9 cellular contexts compared by ENCODE assay signal in the genomic region with DNA sequence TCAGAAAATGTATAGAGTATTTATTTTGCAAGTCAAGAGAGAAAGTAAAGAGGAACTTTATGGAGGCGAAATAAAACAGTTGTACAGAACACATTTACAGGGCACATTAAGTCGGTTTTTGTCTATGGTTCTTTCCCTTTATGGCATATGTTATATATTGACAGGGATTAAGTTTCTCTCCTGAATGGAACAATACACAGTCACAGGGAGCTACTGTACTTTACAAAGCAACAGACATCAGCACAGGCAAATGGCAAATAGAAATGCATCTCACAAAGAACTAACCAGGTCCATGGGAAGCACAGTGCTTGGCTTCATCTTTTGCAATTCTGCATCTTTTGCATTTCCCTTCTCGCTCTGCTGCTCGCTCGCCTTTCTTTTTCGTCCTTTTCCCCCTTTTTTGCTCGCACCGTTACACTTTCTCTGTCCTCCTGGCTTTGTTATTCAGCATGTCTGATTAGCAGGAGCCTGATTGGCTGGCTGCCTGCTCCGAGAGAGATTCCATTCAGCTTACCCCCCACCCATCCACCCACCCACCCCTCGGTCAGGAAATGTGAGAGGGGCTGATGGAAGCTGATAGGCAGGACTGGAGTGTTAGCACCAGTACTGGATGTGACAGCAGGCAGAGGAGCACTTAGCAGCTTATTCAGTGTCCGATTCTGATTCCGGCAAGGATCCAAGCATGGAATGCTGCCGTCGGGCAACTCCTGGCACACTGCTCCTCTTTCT. TPM values are rescaled to one million over a fixed set of nuclear protein-coding genes. Genes with fewer than 3 reads are reported as not detected.
DNase-seq lines count a peak whose midpoint lies in the region; ATAC-seq, FAIRE-seq and TF ChIP-seq lines count a peak whose summit lies in the region.
"Had no signal": no experiment of that assay in that cellular context is flagged by ENCODE, and none has a peak within 500 bp of the region (broad histone marks: within the 10 kb centered on the region; RNA-seq: fewer than 3 reads in every experiment).

A gene with protein sequence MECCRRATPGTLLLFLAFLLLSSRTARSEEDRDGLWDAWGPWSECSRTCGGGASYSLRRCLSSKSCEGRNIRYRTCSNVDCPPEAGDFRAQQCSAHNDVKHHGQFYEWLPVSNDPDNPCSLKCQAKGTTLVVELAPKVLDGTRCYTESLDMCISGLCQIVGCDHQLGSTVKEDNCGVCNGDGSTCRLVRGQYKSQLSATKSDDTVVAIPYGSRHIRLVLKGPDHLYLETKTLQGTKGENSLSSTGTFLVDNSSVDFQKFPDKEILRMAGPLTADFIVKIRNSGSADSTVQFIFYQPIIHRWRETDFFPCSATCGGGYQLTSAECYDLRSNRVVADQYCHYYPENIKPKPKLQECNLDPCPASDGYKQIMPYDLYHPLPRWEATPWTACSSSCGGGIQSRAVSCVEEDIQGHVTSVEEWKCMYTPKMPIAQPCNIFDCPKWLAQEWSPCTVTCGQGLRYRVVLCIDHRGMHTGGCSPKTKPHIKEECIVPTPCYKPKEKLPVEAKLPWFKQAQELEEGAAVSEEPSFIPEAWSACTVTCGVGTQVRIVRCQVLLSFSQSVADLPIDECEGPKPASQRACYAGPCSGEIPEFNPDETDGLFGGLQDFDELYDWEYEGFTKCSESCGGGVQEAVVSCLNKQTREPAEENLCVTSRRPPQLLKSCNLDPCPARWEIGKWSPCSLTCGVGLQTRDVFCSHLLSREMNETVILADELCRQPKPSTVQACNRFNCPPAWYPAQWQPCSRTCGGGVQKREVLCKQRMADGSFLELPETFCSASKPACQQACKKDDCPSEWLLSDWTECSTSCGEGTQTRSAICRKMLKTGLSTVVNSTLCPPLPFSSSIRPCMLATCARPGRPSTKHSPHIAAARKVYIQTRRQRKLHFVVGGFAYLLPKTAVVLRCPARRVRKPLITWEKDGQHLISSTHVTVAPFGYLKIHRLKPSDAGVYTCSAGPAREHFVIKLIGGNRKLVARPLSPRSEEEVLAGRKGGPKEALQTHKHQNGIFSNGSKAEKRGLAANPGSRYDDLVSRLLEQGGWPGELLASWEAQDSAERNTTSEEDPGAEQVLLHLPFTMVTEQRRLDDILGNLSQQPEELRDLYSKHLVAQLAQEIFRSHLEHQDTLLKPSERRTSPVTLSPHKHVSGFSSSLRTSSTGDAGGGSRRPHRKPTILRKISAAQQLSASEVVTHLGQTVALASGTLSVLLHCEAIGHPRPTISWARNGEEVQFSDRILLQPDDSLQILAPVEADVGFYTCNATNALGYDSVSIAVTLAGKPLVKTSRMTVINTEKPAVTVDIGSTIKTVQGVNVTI (N-terminal part only) (plus strand): TSS at position 603 of the 729 bp plus-strand sequence. CDS start 80 bp downstream, at position 683.

- peaks cover 14% of the 10 kb centered on the region for H3K27me3 Mint-ChIP-seq in activated CD8-positive, alpha-beta memory T cell treated with anti-CD3 and anti-CD28 coated beads, Interleukin-2, amount 10 ng/mL, durations not matched to agents 7 days and 5 days

- ATAC-seq in omental fat pad (ENCODE audit: low FRiP score), result peak; percentile 49
- no peak for ATAC-seq in activated CD8-positive, alpha-beta memory T cell treated with anti-CD3 and anti-CD28 coated beads, Interleukin-2, amount 10 ng/mL, durations not matched to agents 7 days and 5 days
- ATAC-seq: GM12878 had no signal

- no peak within 1 kb of the TSS for H3K4me3 Mint-ChIP-seq in activated CD8-positive, alpha-beta memory T cell treated with anti-CD3 and anti-CD28 coated beads, Interleukin-2, amount 10 ng/mL, durations not matched to agents 7 days and 5 days

- no peaks in the 10 kb centered on the region for H3K4me1 Mint-ChIP-seq in activated CD8-positive, alpha-beta memory T cell treated with anti-CD3 and anti-CD28 coated beads, Interleukin-2, amount 10 ng/mL, durations not matched to agents 7 days and 5 days

- no peaks in the 10 kb centered on the region for H3K9me3 Mint-ChIP-seq in activated CD8-positive, alpha-beta memory T cell treated with anti-CD3 and anti-CD28 coated beads, Interleukin-2, amount 10 ng/mL, durations not matched to agents 7 days and 5 days (ENCODE audit: low read depth)

- TF ChIP-seq CTCF in omental fat pad (IDR thresholded peaks at IDR 0.05), result no peak

- CTCF ChIA-PET in activated CD8-positive, alpha-beta memory T cell treated with anti-CD3 and anti-CD28 coated beads, Interleukin-2, amount 10 ng/mL, durations not matched to agents 7 days and 5 days (lab: Charles Lee), result no interaction called here

- H3K36me3 Mint-ChIP-seq in activated CD8-positive, alpha-beta memory T cell treated with anti-CD3 and anti-CD28 coated beads, Interleukin-2, amount 10 ng/mL, durations not matched to agents 7 days and 5 days, result no peaks in the 10 kb centered on the region

- H3K27ac Mint-ChIP-seq in activated CD8-positive, alpha-beta memory T cell treated with anti-CD3 and anti-CD28 coated beads, Interleukin-2, amount 10 ng/mL, durations not matched to agents 7 days and 5 days, result no peak within 1 kb of the TSS

- FAIRE-seq in frontal cortex (lab: Jason Lieb, UNC), result no peak
- FAIRE-seq: GM12878 had no signal

- DNase-seq in DMS153 (lab: John Stamatoyannopoulos, UW) (peak; percentile 59), NCI-H774 (lab: John Stamatoyannopoulos, UW) (peak; percentile 54), frontal cortex (ENCODE audit: low spot score in 2 of 2) (no peak), omental fat pad (ENCODE audit: low spot score) (no peak), activated gamma-delta T cell (lab: John Stamatoyannopoulos, UW) (no peak)
- no peak for DNase-seq in activated CD8-positive, alpha-beta memory T cell treated with anti-CD3 and anti-CD28 coated beads for 24 hours
- DNase-seq in activated CD4-positive, alpha-beta T cell treated with anti-CD3 and anti-CD28 coated beads, Interleukin-2, amount 50 U/mL, for 48 hours, result no peak
- no peak for DNase-seq in activated CD8-positive, alpha-beta memory T cell treated with anti-CD3 and anti-CD28 coated beads, Interleukin-2, amount 10 ng/mL, durations not matched to agents 7 days and 5 days

RNA-seq across cellular contexts. Expression of the gene that starts here (rescaled TPM):
- total RNA-seq in frontal cortex, result 11.4 TPM
- 1 to 10 TPM; 2.0 to 7.3 (median 3.7) TPM for total RNA-seq in omental fat pad
- not detected for total RNA-seq in activated CD8-positive, alpha-beta memory T cell treated with anti-CD3 and anti-CD28 coated beads, Interleukin-2, amount 10 ng/mL, durations not matched to agents 7 days and 5 days

Comparison
In these comparisons a context has a peak if more than half of its experiments do, and no peak if none do; other contexts are left out.
1. DNase-seq: peak in DMS153 (single experiment) and NCI-H774 (single experiment); none in frontal cortex (0 of 2), omental fat pad (single experiment), activated CD8-positive, alpha-beta memory T cell treated with anti-CD3 and anti-CD28 coated beads for 24 hours (single experiment), activated CD4-positive, alpha-beta T cell treated with anti-CD3 and anti-CD28 coated beads, Interleukin-2, amount 50 U/mL, for 48 hours (0 of 2), activated gamma-delta T cell (single experiment) and activated CD8-positive, alpha-beta memory T cell treated with anti-CD3 and anti-CD28 coated beads, Interleukin-2, amount 10 ng/mL, durations not matched to agents 7 days and 5 days (single experiment).